In the genomic region with DNA sequence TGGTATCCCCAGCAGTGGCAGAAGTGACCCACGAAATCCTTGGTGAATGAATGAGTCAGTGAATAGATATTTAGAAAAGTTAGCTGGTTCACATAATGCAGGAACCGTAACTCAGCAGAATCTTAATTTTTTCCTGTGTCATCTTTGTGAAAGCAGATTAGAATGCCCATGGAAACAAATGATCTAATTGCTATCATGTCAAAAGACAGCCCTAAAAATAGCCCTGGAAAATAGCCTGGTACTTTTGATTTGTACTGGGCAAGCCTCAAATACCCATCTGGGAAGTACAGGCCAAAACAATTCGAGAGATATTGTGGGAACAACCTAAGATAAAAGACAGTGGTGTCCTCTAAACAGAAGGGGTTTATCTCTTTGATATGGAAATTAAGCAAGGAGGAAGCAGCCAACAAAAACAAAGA, we compare ENCODE assay signal across 17 cellular contexts. TPM values are rescaled to one million over a fixed set of nuclear protein-coding genes. Genes with fewer than 3 reads are reported as not detected.
DNase-seq lines count a peak whose midpoint lies in the region; ATAC-seq, FAIRE-seq and TF ChIP-seq lines count a peak whose summit lies in the region.
"Had no signal": no experiment of that assay in that cellular context is flagged by ENCODE, and none has a peak within 500 bp of the region (broad histone marks: within the 10 kb centered on the region; RNA-seq: fewer than 3 reads in every experiment).

No MANE protein-coding gene starts in this region.

- H3K79me2 ChIP-seq in HepG2 (ENCODE audit: insufficient read depth, low read length), result no peaks in the 10 kb centered on the region

- CTCF ChIA-PET in HepG2 (lab: Yijun Ruan, JAX; ENCODE audit: low intra/inter-chr PET ratio, low total read pairs), result no interaction called here
- CTCF ChIA-PET in activated CD8-positive, alpha-beta T cell treated with anti-CD3 and anti-CD28 coated beads, Interleukin-2, amount 10 ng/mL, durations not matched to agents 7 days and 5 days (lab: Charles Lee), result no interaction called here

- H3K4me3 Mint-ChIP-seq in activated CD8-positive, alpha-beta T cell treated with anti-CD3 and anti-CD28 coated beads, Interleukin-2, amount 10 ng/mL, durations not matched to agents 7 days and 5 days, result no peak overlapping the region
- H3K4me3 Mint-ChIP-seq: activated CD4-positive, alpha-beta memory T cell treated with anti-CD3 and anti-CD28 coated beads, Interleukin-2, amount 10 ng/mL, durations not matched to agents 7 days and 5 days; activated naive CD4-positive, alpha-beta T cell treated with anti-CD3 and anti-CD28 coated beads for 36 hours; nephron; T-helper 17 cell had no signal

- no peak overlapping the region for H3K27ac Mint-ChIP-seq in activated CD8-positive, alpha-beta T cell treated with anti-CD3 and anti-CD28 coated beads, Interleukin-2, amount 10 ng/mL, durations not matched to agents 7 days and 5 days
- H3K27ac Mint-ChIP-seq: activated CD4-positive, alpha-beta memory T cell treated with anti-CD3 and anti-CD28 coated beads, Interleukin-2, amount 10 ng/mL, durations not matched to agents 7 days and 5 days; activated naive CD4-positive, alpha-beta T cell treated with anti-CD3 and anti-CD28 coated beads for 36 hours; nephron; T-helper 17 cell had no signal

- TF ChIP-seq CTCF in right lobe of liver (IDR thresholded peaks at IDR 0.05) (no peak), HepG2 (CRISPR knock-in tag; IDR thresholded peaks at IDR 0.05) (no peak), transverse colon (IDR thresholded peaks at IDR 0.05) (no peak)

- intact Hi-C loops in right lobe of liver (cut with DNase I) (no loop called here), HepG2 (cut with micrococcal nuclease; ENCODE audit: unreplicated experiment) (no loop called here), transverse colon (cut with DNase I; ENCODE audit: low total_unique reads) (no loop called here)

- no TSS peak for BruUV-seq in HepG2 (replicated peaks; lab: Mats Ljungman, UMichigan)

- H3K4me3 ChIP-seq in right lobe of liver (no peak overlapping the region), HepG2 (replicated peaks in 1 of 3; ENCODE audit: insufficient read depth in 1 of 3, low read depth in 2 of 3, low read length in 3 of 3) (no peak overlapping the region), endocrine pancreas (ENCODE audit: control insufficient read depth, insufficient read depth, low read length) (peak overlapping the region; percentile 30), transverse colon (no peak overlapping the region)
- H3K4me3 ChIP-seq: A549 had no signal

- DNase-seq in right lobe of liver, result no peak
- no peak for DNase-seq in HepG2 (ENCODE audit: low spot score)
- no peak for DNase-seq in transverse colon
- DNase-seq in activated CD8-positive, alpha-beta T cell treated with anti-CD3 and anti-CD28 coated beads, Interleukin-2, amount 10 ng/mL, durations not matched to agents 7 days and 5 days, result no peak
- DNase-seq in stimulated activated CD4-positive, alpha-beta T cell treated with anti-CD3 and anti-CD28 coated beads, Interleukin-4, amount 100 ng/mL, for 4 hours, result no peak
- DNase-seq: activated CD4-positive, alpha-beta memory T cell treated with anti-CD3 and anti-CD28 coated beads, Interleukin-2, amount 10 ng/mL, durations not matched to agents 7 days and 5 days; activated naive CD4-positive, alpha-beta T cell treated with anti-CD3 and anti-CD28 coated beads for 36 hours; DMS53; stimulated activated CD4-positive, alpha-beta T cell treated with anti-CD3 and anti-CD28 coated beads, Interleukin-4, amount 100 ng/mL, for 1 hour; T-helper 17 cell had no signal

- H3K4me1 Mint-ChIP-seq in activated CD8-positive, alpha-beta T cell treated with anti-CD3 and anti-CD28 coated beads, Interleukin-2, amount 10 ng/mL, durations not matched to agents 7 days and 5 days (ENCODE audit: low read depth), result no peaks in the 10 kb centered on the region
- H3K4me1 Mint-ChIP-seq: activated CD4-positive, alpha-beta memory T cell treated with anti-CD3 and anti-CD28 coated beads, Interleukin-2, amount 10 ng/mL, durations not matched to agents 7 days and 5 days; nephron; T-helper 17 cell had no signal

- WGBS in right lobe of liver (ENCODE audit: insufficient coverage, low coverage, low lambda C conversion rate, missing lambda C conversion rate), result 27% methylated on average over 3 of the region's 3 CpGs
- 69% methylated on average over 3 of the region's 3 CpGs for whole genome bisulfite sequencing in HepG2 (ENCODE audit: low lambda C conversion rate)
- WGBS in transverse colon (ENCODE audit: low coverage in 1 of 2), 2 donors, result 50 to 59% methylated on average over 2 to 3 of the region's 3 CpGs

- in situ Hi-C loops in HepG2 (cut with HindIII; ENCODE audit: extremely low pct_ligation_motif_present, low pct_unique_long_range_greater_than_20kb), result no loop called here
- in situ Hi-C loops in transverse colon (cut with MboI; ENCODE audit: low pct_ligation_motif_present in 1 of 4, low pct_unique_long_range_greater_than_20kb in 1 of 4, low sequenced_read_pairs in 3 of 4), result no loop called here

- H3K27ac ChIP-seq in right lobe of liver (no peak overlapping the region), HepG2 (ENCODE audit: extremely low read length, insufficient read depth, low read length) (no peak overlapping the region), layer of hippocampus (ENCODE audit: low read depth, low read length) (peak overlapping the region; percentile 14), transverse colon (peak overlapping the region in 2 of 4 donors; percentile 8 to 15)
- H3K27ac ChIP-seq: A549, HL-60 had no signal

- H2AFZ ChIP-seq in HepG2 (ENCODE audit: low read length), result no peak overlapping the region

- no peaks in the 10 kb centered on the region for H3K9me3 ChIP-seq in right lobe of liver
- no peaks in the 10 kb centered on the region for H3K9me3 ChIP-seq in HepG2 (ENCODE audit: low read length)
- H3K9me3 ChIP-seq in endocrine pancreas (ENCODE audit: control insufficient read depth, low read length), result no peaks in the 10 kb centered on the region
- H3K9me3 ChIP-seq in transverse colon, result no peaks in the 10 kb centered on the region
- H3K9me3 ChIP-seq: A549 had no signal

- no peaks in the 10 kb centered on the region for H3K36me3 ChIP-seq in right lobe of liver
- no peaks in the 10 kb centered on the region for H3K36me3 ChIP-seq in HepG2 (replicated peaks in 1 of 2; ENCODE audit: control insufficient read depth in 1 of 2, insufficient read depth in 2 of 2, low read length in 2 of 2)
- no peaks in the 10 kb centered on the region for H3K36me3 ChIP-seq in endocrine pancreas (ENCODE audit: control insufficient read depth, insufficient read depth, low read length)
- no peaks in the 10 kb centered on the region for H3K36me3 ChIP-seq in transverse colon

- H3K4me1 ChIP-seq in right lobe of liver, result no peaks in the 10 kb centered on the region
- no peaks in the 10 kb centered on the region for H3K4me1 ChIP-seq in HepG2 (ENCODE audit: insufficient read depth, low read length)
- peaks cover 24% of the 10 kb centered on the region for H3K4me1 ChIP-seq in endocrine pancreas (ENCODE audit: control insufficient read depth, insufficient read depth, low read length)
- H3K4me1 ChIP-seq in transverse colon, result peaks cover 0 to 19% (median 9%) of the 10 kb centered on the region in 4 donors

- POLR2A ChIA-PET in HepG2 (lab: Yijun Ruan, JAX), result no interaction called here
- POLR2A ChIA-PET in activated CD8-positive, alpha-beta T cell treated with anti-CD3 and anti-CD28 coated beads, Interleukin-2, amount 10 ng/mL, durations not matched to agents 7 days and 5 days (lab: Charles Lee), result no interaction called here

- no peaks in the 10 kb centered on the region for H3K36me3 Mint-ChIP-seq in activated CD8-positive, alpha-beta T cell treated with anti-CD3 and anti-CD28 coated beads, Interleukin-2, amount 10 ng/mL, durations not matched to agents 7 days and 5 days (ENCODE audit: low read depth)

- peaks cover 3% of the 10 kb centered on the region for H3K27me3 Mint-ChIP-seq in activated CD8-positive, alpha-beta T cell treated with anti-CD3 and anti-CD28 coated beads, Interleukin-2, amount 10 ng/mL, durations not matched to agents 7 days and 5 days (ENCODE audit: low read depth)

- no peak for TF ChIP-seq RAD21 in HepG2 (CRISPR knock-in tag; IDR thresholded peaks at IDR 0.05)

- H3K27me3 ChIP-seq in right lobe of liver, result no peaks in the 10 kb centered on the region
- H3K27me3 ChIP-seq in HepG2 (ENCODE audit: control insufficient read depth in 1 of 2, insufficient read depth in 2 of 2, low read length in 2 of 2), result no peaks in the 10 kb centered on the region
- no peaks in the 10 kb centered on the region for H3K27me3 ChIP-seq in endocrine pancreas (ENCODE audit: control insufficient read depth, insufficient read depth, low read length)
- H3K27me3 ChIP-seq in layer of hippocampus (ENCODE audit: control insufficient read depth, insufficient read depth, low read length), result no peaks in the 10 kb centered on the region
- no peaks in the 10 kb centered on the region for H3K27me3 ChIP-seq in transverse colon

- H3K9me3 Mint-ChIP-seq in activated CD8-positive, alpha-beta T cell treated with anti-CD3 and anti-CD28 coated beads, Interleukin-2, amount 10 ng/mL, durations not matched to agents 7 days and 5 days (ENCODE audit: insufficient read depth), result no peaks in the 10 kb centered on the region
- H3K9me3 Mint-ChIP-seq: activated CD4-positive, alpha-beta memory T cell treated with anti-CD3 and anti-CD28 coated beads, Interleukin-2, amount 10 ng/mL, durations not matched to agents 7 days and 5 days; activated naive CD4-positive, alpha-beta T cell treated with anti-CD3 and anti-CD28 coated beads for 36 hours; nephron had no signal

- H4K20me1 ChIP-seq in HepG2 (ENCODE audit: insufficient read depth, low read length), result no peaks in the 10 kb centered on the region

- no peak overlapping the region for H3K9ac ChIP-seq in HepG2 (ENCODE audit: insufficient read depth, low read depth, low read length)
- H3K9ac ChIP-seq in endocrine pancreas (ENCODE audit: control insufficient read depth, insufficient read depth, low read length), result no peak overlapping the region

- FAIRE-seq in HepG2 (lab: Jason Lieb, UNC), result no peak
- FAIRE-seq: A549, GM18507 had no signal

- no peak overlapping the region for H3K4me2 ChIP-seq in HepG2 (ENCODE audit: low read depth, low read length)
- H3K4me2 ChIP-seq: A549 had no signal

- TF ChIP-seq POLR2A in right lobe of liver (IDR thresholded peaks at IDR 0.05), result no peak
- no peak for TF ChIP-seq POLR2A in HepG2 (IDR thresholded peaks at IDR 0.05; ENCODE audit: insufficient read depth in 1 of 2, low read depth in 2 of 2, low read length in 2 of 2)
- no peak for TF ChIP-seq POLR2A in transverse colon (IDR thresholded peaks at IDR 0.05)

- ATAC-seq in right lobe of liver (peak; percentile 11 to 75 (median 29)), HepG2 (no peak), GM18873 (IDR thresholded peaks at IDR 0.05; ENCODE audit: low FRiP score, unreplicated experiment) (no peak)
- no peak for ATAC-seq in activated CD8-positive, alpha-beta T cell treated with anti-CD3 and anti-CD28 coated beads, Interleukin-2, amount 10 ng/mL, durations not matched to agents 7 days and 5 days
- ATAC-seq: A549, T-helper 17 cell had no signal

- TF ChIP-seq EP300 in HepG2 (IDR thresholded peaks at IDR 0.05; ENCODE audit: low read depth in 2 of 2, low read length in 2 of 2), result no peak
- no peak for TF ChIP-seq EP300 in HepG2 (CRISPR knock-in tag; IDR thresholded peaks at IDR 0.05; ENCODE audit: borderline replicate concordance)
- TF ChIP-seq EP300 in transverse colon (IDR thresholded peaks at IDR 0.05; ENCODE audit: low read depth), result no peak

RNA-seq across cellular contexts. Expression of a gene that starts 21.1 kb away (rescaled TPM):
- 10 to 100 TPM; 11.2 to 27.5 (median 16.1) TPM for total RNA-seq in right lobe of liver
- total RNA-seq in HepG2 (2016; rRNA removed; fragmentation: Illumina TruSeq; extraction: Trizol), result 1.4 and 2.7 TPM in 2 replicates
- 1.7 and 2.4 TPM in 2 replicates for total RNA-seq in HepG2 (2016; cell fraction: cytosol; rRNA removed; fragmentation: Illumina TruSeq; extraction: Trizol; ENCODE audit: low read depth)
- total RNA-seq in HepG2 (2016; cell fraction: insoluble cytoplasmic fraction; rRNA removed; fragmentation: Illumina TruSeq; extraction: Trizol), result 1.5 and 3.1 TPM in 2 replicates
- total RNA-seq in HepG2 (2016; cell fraction: membrane; rRNA removed; fragmentation: Illumina TruSeq; extraction: Trizol), result 1.2 and 2.0 TPM in 2 replicates
- 11.1 and 11.4 TPM in 2 replicates for total RNA-seq in HepG2 (2016; cell fraction: nucleus; rRNA removed; fragmentation: Illumina TruSeq; extraction: Trizol)
- polyA plus RNA-seq in HepG2 (2011; rRNA removed), result 0.97 and 1.2 TPM in 2 replicates
- polyA plus RNA-seq in HepG2 (2011; cell fraction: cytosol; rRNA removed), result 0.26 and 0.27 TPM in 2 replicates
- polyA plus RNA-seq in HepG2 (2011; cell fraction: nucleus; rRNA removed), result 2.6 and 2.8 TPM in 2 replicates
- polyA plus RNA-seq in HepG2 (2012), result 1.1 and 3.2 TPM in 2 replicates
- 0.27 and 0.46 TPM in 2 replicates for polyA plus RNA-seq in HepG2 (2016; cell fraction: cytosol; fragmentation: Illumina TruSeq; extraction: Trizol; ENCODE audit: low read depth)
- 1.7 and 2.0 TPM in 2 replicates for polyA plus RNA-seq in HepG2 (2016; cell fraction: insoluble cytoplasmic fraction; fragmentation: Illumina TruSeq; extraction: Trizol; ENCODE audit: low read depth)
- polyA plus RNA-seq in HepG2 (2016; cell fraction: membrane; fragmentation: Illumina TruSeq; extraction: Trizol; ENCODE audit: low read depth), result 0.68 and 0.72 TPM in 2 replicates
- polyA plus RNA-seq in HepG2 (2016; cell fraction: nucleus; fragmentation: Illumina TruSeq; extraction: Trizol; ENCODE audit: insufficient read depth, low read depth), result 20.1 and 21.0 TPM in 2 replicates
- 0.46 TPM in 1 of 2 replicates, not detected in the other for polyA minus RNA-seq in HepG2 (2011; rRNA and poly(A)+ RNA removed; ENCODE audit: low replicate concordance)
- not detected in 2 replicates for polyA minus RNA-seq in HepG2 (2011; cell fraction: cytosol; rRNA and poly(A)+ RNA removed)
- polyA minus RNA-seq in HepG2 (2011; cell fraction: nucleus; rRNA and poly(A)+ RNA removed), result 4.2 and 6.5 TPM in 2 replicates
- total RNA-seq in transverse colon, result 1 to 10 TPM; 2.4 to 7.1 (median 5.6) TPM
- not detected for total RNA-seq in activated CD8-positive, alpha-beta T cell treated with anti-CD3 and anti-CD28 coated beads, Interleukin-2, amount 10 ng/mL, durations not matched to agents 7 days and 5 days
- total RNA-seq: activated CD4-positive, alpha-beta memory T cell treated with anti-CD3 and anti-CD28 coated beads, Interleukin-2, amount 10 ng/mL, durations not matched to agents 7 days and 5 days; activated naive CD4-positive, alpha-beta T cell treated with anti-CD3 and anti-CD28 coated beads for 36 hours; T-helper 17 cell had no signal
- polyA plus RNA-seq: A549 had no signal

RNA-seq across cellular contexts. Expression of a gene that starts 56.5 kb away (rescaled TPM):
- total RNA-seq in right lobe of liver (100 to 1,000 TPM; 177 to 432 (median 299) TPM), HepG2 (2016; rRNA removed; fragmentation: Illumina TruSeq; extraction: Trizol) (8.6 and 15.0 TPM in 2 replicates), transverse colon (not detected)
- 1.9 and 2.2 TPM in 2 replicates for total RNA-seq in HepG2 (2016; cell fraction: cytosol; rRNA removed; fragmentation: Illumina TruSeq; extraction: Trizol; ENCODE audit: low read depth)
- total RNA-seq in HepG2 (2016; cell fraction: insoluble cytoplasmic fraction; rRNA removed; fragmentation: Illumina TruSeq; extraction: Trizol), result 8.1 and 16.4 TPM in 2 replicates
- 2.2 and 2.8 TPM in 2 replicates for total RNA-seq in HepG2 (2016; cell fraction: membrane; rRNA removed; fragmentation: Illumina TruSeq; extraction: Trizol)
- total RNA-seq in HepG2 (2016; cell fraction: nucleus; rRNA removed; fragmentation: Illumina TruSeq; extraction: Trizol), result 18.2 and 18.5 TPM in 2 replicates
- 10.5 and 13.9 TPM in 2 replicates for polyA plus RNA-seq in HepG2 (2011; rRNA removed)
- polyA plus RNA-seq in HepG2 (2011; cell fraction: cytosol; rRNA removed), result 7.0 and 11.2 TPM in 2 replicates
- polyA plus RNA-seq in HepG2 (2011; cell fraction: nucleus; rRNA removed), result 11.8 and 19.3 TPM in 2 replicates
- polyA plus RNA-seq in HepG2 (2012), result 13.4 and 17.8 TPM in 2 replicates
- polyA plus RNA-seq in HepG2 (2016; cell fraction: cytosol; fragmentation: Illumina TruSeq; extraction: Trizol; ENCODE audit: low read depth), result 0.87 and 1.2 TPM in 2 replicates
- 5.5 and 7.6 TPM in 2 replicates for polyA plus RNA-seq in HepG2 (2016; cell fraction: insoluble cytoplasmic fraction; fragmentation: Illumina TruSeq; extraction: Trizol; ENCODE audit: low read depth)
- polyA plus RNA-seq in HepG2 (2016; cell fraction: membrane; fragmentation: Illumina TruSeq; extraction: Trizol; ENCODE audit: low read depth), result 1.2 and 1.7 TPM in 2 replicates
- polyA plus RNA-seq in HepG2 (2016; cell fraction: nucleus; fragmentation: Illumina TruSeq; extraction: Trizol; ENCODE audit: insufficient read depth, low read depth), result 16.2 and 17.1 TPM in 2 replicates
- 9.1 TPM in 1 of 2 replicates, not detected in the other for polyA minus RNA-seq in HepG2 (2011; rRNA and poly(A)+ RNA removed; ENCODE audit: low replicate concordance)
- 3.6 and 6.2 TPM in 2 replicates for polyA minus RNA-seq in HepG2 (2011; cell fraction: cytosol; rRNA and poly(A)+ RNA removed)
- 12.5 and 18.2 TPM in 2 replicates for polyA minus RNA-seq in HepG2 (2011; cell fraction: nucleus; rRNA and poly(A)+ RNA removed)
- not detected for total RNA-seq in activated CD8-positive, alpha-beta T cell treated with anti-CD3 and anti-CD28 coated beads, Interleukin-2, amount 10 ng/mL, durations not matched to agents 7 days and 5 days
- total RNA-seq: activated CD4-positive, alpha-beta memory T cell treated with anti-CD3 and anti-CD28 coated beads, Interleukin-2, amount 10 ng/mL, durations not matched to agents 7 days and 5 days; activated naive CD4-positive, alpha-beta T cell treated with anti-CD3 and anti-CD28 coated beads for 36 hours; T-helper 17 cell had no signal
- polyA plus RNA-seq: A549 had no signal

Comparison
In these comparisons a context has a peak if more than half of its experiments do, and no peak if none do; other contexts are left out.
1. ATAC-seq: peak in right lobe of liver (4 of 4); none in HepG2 (single experiment), GM18873 (single experiment) and activated CD8-positive, alpha-beta T cell treated with anti-CD3 and anti-CD28 coated beads, Interleukin-2, amount 10 ng/mL, durations not matched to agents 7 days and 5 days (single experiment).